Comparison of ENCODE assay signal across 17 cellular contexts in genomic region chr3:31648286-31648968, GRCh38.
DNase-seq lines count a peak whose midpoint lies in the region; ATAC-seq, FAIRE-seq and TF ChIP-seq lines count a peak whose summit lies in the region.
"Had no signal": no experiment of that assay in that cellular context is flagged by ENCODE, and none has a peak within 500 bp of the region (broad histone marks: within the 10 kb centered on the region; RNA-seq: fewer than 3 reads in every experiment).

No MANE protein-coding gene starts in this region.

- POLR2A ChIA-PET in H1 (lab: Charles Lee; ENCODE audit: partially characterized antibody) = interaction anchor here (1.0 kb wide), 1 partner anchor 10 kb away, joined by 3 read pairs; no protein-coding TSS in a partner anchor

- no peak overlapping the region for H2BK20ac ChIP-seq in H1 (ENCODE audit: low read length)

- H4K8ac ChIP-seq in H1 (ENCODE audit: extremely low read depth, insufficient read depth, low read length) = no peak overlapping the region
- no peak overlapping the region for H4K8ac ChIP-seq in trophoblast cell (ENCODE audit: low read depth, low read length)

- H3K4me2 ChIP-seq in H1 (ENCODE audit: insufficient read depth in 1 of 2, low read depth in 2 of 2, low read length in 2 of 2) (no peak overlapping the region), trophoblast cell (ENCODE audit: low read length) (no peak overlapping the region)

- H4K20me1 ChIP-seq in H1 (replicated peaks in 1 of 2; ENCODE audit: control insufficient read depth in 1 of 2, insufficient read depth in 2 of 2, low read length in 2 of 2) = no peaks in the 10 kb centered on the region

- H3K79me2 ChIP-seq in H1 (ENCODE audit: control insufficient read depth in 1 of 2, insufficient read depth in 2 of 2, low read length in 2 of 2) = no peaks in the 10 kb centered on the region
- no peaks in the 10 kb centered on the region for H3K79me2 ChIP-seq in trophoblast cell (ENCODE audit: control insufficient read depth, insufficient read depth, low read length, poor library complexity)

- FAIRE-seq in GM12891 (lab: Jason Lieb, UNC) = no peak
- no peak for FAIRE-seq in H1 (lab: Jason Lieb, UNC)
- FAIRE-seq: RCC 7860 had no signal

- no peak for ATAC-seq in HG02938 (IDR thresholded peaks at IDR 0.05; ENCODE audit: unreplicated experiment)
- ATAC-seq in GM19452 (IDR thresholded peaks at IDR 0.05; ENCODE audit: unreplicated experiment) = no peak
- no peak for ATAC-seq in HG03108 (IDR thresholded peaks at IDR 0.05; ENCODE audit: unreplicated experiment)

- TF ChIP-seq RAD21 in H1 (IDR thresholded peaks at IDR 0.05 in 1 of 2, conservative IDR thresholded peaks at IDR 0.05 in 1 of 2; ENCODE audit: low read depth in 2 of 2, low read length in 2 of 2) = no peak

- WGBS in H1 (ENCODE audit: extremely low coverage in 1 of 2, insufficient coverage in 1 of 2, insufficient read length in 1 of 2, insufficient replicate concordance in 2 of 2, low coverage in 1 of 2, low lambda C conversion rate in 2 of 2, missing lambda C conversion rate in 1 of 2), 2 experiments = 93% methylated on average over 4 of the region's 4 CpGs; no CpG with 5 or more reads in 1 of the 2 experiments
- no CpG with 5 or more reads among the region's 4 CpGs for WGBS in trophoblast cell (ENCODE audit: extremely low coverage, insufficient coverage, insufficient read length)

- no peaks in the 10 kb centered on the region for H3K79me1 ChIP-seq in H1 (ENCODE audit: low read depth, low read length)
- H3K79me1 ChIP-seq in trophoblast cell (ENCODE audit: low read length) = no peaks in the 10 kb centered on the region

- TF ChIP-seq EP300 in H1 (IDR thresholded peaks at IDR 0.05; ENCODE audit: borderline replicate concordance in 1 of 2, low read depth in 2 of 2, low read length in 2 of 2) = no peak

- H2BK15ac ChIP-seq in H1 (ENCODE audit: low read length) = no peak overlapping the region

- H3K18ac ChIP-seq in H1 (ENCODE audit: extremely low read depth, low read length) (no peak overlapping the region), trophoblast cell (ENCODE audit: low read length) (no peak overlapping the region)

- H2BK120ac ChIP-seq in H1 (replicated peaks; ENCODE audit: low read depth, low read length) (no peak overlapping the region), trophoblast cell (ENCODE audit: insufficient read depth, low read length, poor library complexity) (no peak overlapping the region)

- TF ChIP-seq CTCF in NB4 (IDR thresholded peaks at IDR 0.05; ENCODE audit: low read depth, low read length) (no peak), H1 (IDR thresholded peaks at IDR 0.05; ENCODE audit: control extremely low read depth in 1 of 3, insufficient read depth in 1 of 3, low read depth in 1 of 3, low read length in 3 of 3) (no peak)

- H4K12ac ChIP-seq in trophoblast cell (ENCODE audit: low read depth, low read length) = no peak overlapping the region

- no peak overlapping the region for H3K4ac ChIP-seq in H1 (replicated peaks; ENCODE audit: insufficient read length, low read depth, low read length)
- no peak overlapping the region for H3K4ac ChIP-seq in trophoblast cell (ENCODE audit: low read depth, low read length)

- H4K5ac ChIP-seq in H1 (ENCODE audit: insufficient read length, low read depth, low read length) = no peak overlapping the region

- H3K36me3 ChIP-seq in H1 (ENCODE audit: control insufficient read depth in 2 of 4, insufficient read depth in 4 of 4, low read length in 3 of 4) (peaks cover 0 to 19% (median 4%) of the 10 kb centered on the region in 4 experiments; a peak in 5 of 8 replicates), trophoblast cell (ENCODE audit: control insufficient read depth in 1 of 2, insufficient read depth in 2 of 2, low read length in 2 of 2) (peaks cover 16 to 23% of the 10 kb centered on the region in 2 experiments)

- H3K23ac ChIP-seq in H1 (ENCODE audit: insufficient read length) (no peak overlapping the region), trophoblast cell (ENCODE audit: low read length) (no peak overlapping the region)

- no peak for DNase-seq in GM12891 (ENCODE audit: insufficient read length, low spot score)
- no peak for DNase-seq in NB4 (ENCODE audit: low read depth)
- DNase-seq in H1 (ENCODE audit: low read depth in 1 of 2, low spot score in 2 of 2) = no peak
- no peak for DNase-seq in trophoblast cell
- DNase-seq: EL, HFFc6, MG63, NCI-H1105 treated with DMSO at 0.1 percent for 48 hours, NCI-H187, NCI-H446 treated with DMSO at 0.1 percent for 48 hours, NCI-H748 treated with DMSO at 0.1 percent for 48 hours, SIG-M5 had no signal

- TF ChIP-seq POLR2A in GM12891 (IDR thresholded peaks at IDR 0.05; ENCODE audit: low read depth, low read length) (no peak), NB4 (IDR thresholded peaks at IDR 0.05; ENCODE audit: extremely low read depth, insufficient read length) (peak; percentile 4), H1 (IDR thresholded peaks at IDR 0.05; ENCODE audit: control extremely low read depth in 1 of 2, low read depth in 2 of 2, low read length in 2 of 2) (peak in 1 of 2 experiments; percentile 38; a peak in 1 of 3 replicates)

- H3K4me3 ChIP-seq in NB4 (ENCODE audit: low read depth, low read length) (no peak overlapping the region), H1 (ENCODE audit: extremely low read depth in 1 of 4, insufficient read depth in 2 of 4, low read depth in 3 of 4, low read length in 4 of 4) (no peak overlapping the region), trophoblast cell (ENCODE audit: low read depth, low read length) (peak overlapping the region; percentile 21)
- H3K4me3 ChIP-seq: MG63 had no signal

- H3K9ac ChIP-seq in H1 (replicated peaks in 1 of 4; ENCODE audit: extremely low read depth in 1 of 4, low read depth in 3 of 4, low read length in 3 of 4) (no peak overlapping the region; a peak in 1 of 7 replicates), trophoblast cell (ENCODE audit: low read length) (peak overlapping the region; percentile 55)

- H3K27me3 ChIP-seq in H1 (replicated peaks in 1 of 4; ENCODE audit: control insufficient read depth in 3 of 4, extremely low read depth in 1 of 4, insufficient read depth in 3 of 4, low read length in 3 of 4) (no peaks in the 10 kb centered on the region), trophoblast cell (ENCODE audit: insufficient read depth, low read length) (no peaks in the 10 kb centered on the region)
- H3K27me3 ChIP-seq: MG63 had no signal

- H3K56ac ChIP-seq in H1 (replicated peaks; ENCODE audit: insufficient read length, low read depth, low read length) = no peak overlapping the region

- no peaks in the 10 kb centered on the region for H3K23me2 ChIP-seq in H1 (ENCODE audit: low read depth, low read length)

- no peak overlapping the region for H3K14ac ChIP-seq in H1 (ENCODE audit: insufficient read length)
- no peak overlapping the region for H3K14ac ChIP-seq in trophoblast cell (ENCODE audit: low read length)

- H3K4me1 ChIP-seq in H1 (replicated peaks in 1 of 4; ENCODE audit: control insufficient read depth in 3 of 4, insufficient read depth in 4 of 4, low read length in 3 of 4) (no peaks in the 10 kb centered on the region), trophoblast cell (ENCODE audit: control insufficient read depth in 1 of 2, insufficient read depth in 2 of 2, low read length in 2 of 2) (no peaks in the 10 kb centered on the region)

- H2AK5ac ChIP-seq in H1 (ENCODE audit: low read depth, low read length) (no peak overlapping the region), trophoblast cell (ENCODE audit: low read length) (no peak overlapping the region)

- no peak overlapping the region for H2BK12ac ChIP-seq in H1 (ENCODE audit: low read depth, low read length)
- no peak overlapping the region for H2BK12ac ChIP-seq in trophoblast cell (ENCODE audit: low read length)

- H3K27ac ChIP-seq in H1 (ENCODE audit: low read depth, low read length) = no peak overlapping the region
- no peak overlapping the region for H3K27ac ChIP-seq in trophoblast cell (ENCODE audit: low read depth, low read length)
- H3K27ac ChIP-seq: HL-60 had no signal

- peaks cover 22% of the 10 kb centered on the region in 2 experiments for H3K9me3 ChIP-seq in H1 (ENCODE audit: insufficient read depth in 2 of 2, low read depth in 1 of 2, low read length in 1 of 2)
- H3K9me3 ChIP-seq in trophoblast cell (ENCODE audit: insufficient read depth, low read depth, low read length) = peaks cover 13% of the 10 kb centered on the region

- CTCF ChIA-PET in H1 (lab: Charles Lee; ENCODE audit: partially characterized antibody) = interaction anchor here (0.8 kb wide), 1 partner anchor 9 kb away, joined by 4 read pairs; no protein-coding TSS in a partner anchor

- H4K91ac ChIP-seq in H1 (replicated peaks; ENCODE audit: insufficient read length, low read length) = no peak overlapping the region
- no peak overlapping the region for H4K91ac ChIP-seq in trophoblast cell (ENCODE audit: low read depth, low read length)

- H2BK5ac ChIP-seq in H1 (ENCODE audit: low read depth, low read length) (no peak overlapping the region), trophoblast cell (ENCODE audit: low read depth, low read length, poor library complexity) (no peak overlapping the region)

- H2AFZ ChIP-seq in H1 (ENCODE audit: low read length) (no peak overlapping the region), trophoblast cell (ENCODE audit: insufficient read depth, low read length, poor library complexity) (no peak overlapping the region)

TF ChIP-seq in GM12891, 5 proteins besides CTCF, POLR2A, EP300 and RAD21:
- TF ChIP-seq POLR2AphosphoS5 (IDR thresholded peaks at IDR 0.05; ENCODE audit: low read depth, low read length) (peak; percentile 42), POU2F2 (IDR thresholded peaks at IDR 0.05; ENCODE audit: low read depth, low read length) (no peak), TAF1 (IDR thresholded peaks at IDR 0.05; ENCODE audit: low read depth, low read length) (no peak), SPI1 (IDR thresholded peaks at IDR 0.05; ENCODE audit: low read depth, low read length) (no peak), PAX5 (IDR thresholded peaks at IDR 0.05; ENCODE audit: insufficient read depth, low read length, severe bottlenecking) (no peak)

TF ChIP-seq in H1, 55 proteins besides CTCF, POLR2A, EP300 and RAD21 (continues in another document):
- TF ChIP-seq NANOG (IDR thresholded peaks at IDR 0.05; ENCODE audit: insufficient read depth, low read depth, low read length, poor library complexity, severe bottlenecking) (no peak), ASH2L (IDR thresholded peaks at IDR 0.05; ENCODE audit: low read length) (no peak), BACH1 (IDR thresholded peaks at IDR 0.05; ENCODE audit: low read length) (no peak), JUN (IDR thresholded peaks at IDR 0.05; ENCODE audit: low read depth, low read length) (no peak), CREB1 (IDR thresholded peaks at IDR 0.05) (no peak), MAX (IDR thresholded peaks at IDR 0.05) (peak; percentile 15; the same call in 1 of the 2 replicates), POLR2AphosphoS5 (IDR thresholded peaks at IDR 0.05; ENCODE audit: low read depth, low read length) (peak; percentile 71), TAF1 (IDR thresholded peaks at IDR 0.05; ENCODE audit: low read depth, low read length) (no peak), SAP30 (IDR thresholded peaks at IDR 0.05; ENCODE audit: insufficient read depth, insufficient replicate concordance, low read length) (no peak)
